In genomic region chr4:154328030-154328429, GRCh38 we compare ENCODE assay signal across 27 cellular contexts.
"Had no signal": no experiment of that assay in that cellular context is flagged by ENCODE, and none has a peak within 500 bp of the region (broad histone marks: within the 10 kb centered on the region; RNA-seq: fewer than 3 reads in every experiment).

No MANE protein-coding gene starts in this region.

- H3K4me3 ChIP-seq: stomach, suprapubic skin, testis, thoracic aorta, thyroid gland, tibial artery, tibial nerve, transverse colon, upper lobe of left lung, upper lobe of right lung, uterus, vagina had no signal

- H3K9me3 ChIP-seq: stomach, suprapubic skin, testis, thoracic aorta, thyroid gland, tibial artery, tibial nerve, transverse colon, upper lobe of left lung, upper lobe of right lung, uterus, vagina had no signal

- H3K36me3 ChIP-seq: stomach, suprapubic skin, thoracic aorta, thyroid gland, tibial artery, tibial nerve, transverse colon, upper lobe of left lung, upper lobe of right lung, uterus, vagina had no signal

- H3K4me1 ChIP-seq: uterus had no signal

- ATAC-seq: stimulated activated effector memory CD8-positive, alpha-beta T cell treated with anti-CD3 and anti-CD28 coated beads, Interleukin-12 subunit alpha, Interleukin-12 subunit beta, amount 100 ng/mL, for 72 hours; stimulated activated memory B cell treated with anti-CD40 and anti-IgM and Interleukin-4, amounts not matched to agents 10 μg/mL and 1 μg/mL and 100 μg/mL, for 72 hours; stimulated activated naive B cell treated with anti-CD40 and anti-IgM and Interleukin-4, amounts not matched to agents 10 μg/mL and 1 μg/mL and 100 μg/mL, for 72 hours; stimulated activated naive CD8-positive, alpha-beta T cell treated with anti-CD3 and anti-CD28 coated beads, Interleukin-15, amount 100 ng/mL, for 72 hours; stimulated activated naive CD8-positive, alpha-beta T cell treated with anti-CD3 and anti-CD28 coated beads, Interleukin-15, Interleukin-2, amounts not matched to agents 100 U/mL and 50 U/mL, for 24 hours; upper lobe of right lung had no signal

- H3K27ac ChIP-seq: stomach, suprapubic skin, testis, thoracic aorta, thyroid gland, tibial artery, tibial nerve, transverse colon, upper lobe of left lung, upper lobe of right lung, uterus, vagina had no signal

- DNase-seq: stimulated activated CD4-positive, alpha-beta T cell treated with anti-CD3 and anti-CD28 coated beads, Interleukin-2, amount 100 ng/mL, for 48 hours; stimulated activated CD4-positive, alpha-beta T cell treated with anti-CD3 and anti-CD28 coated beads, Interleukin-4, amount 100 ng/mL, for 1 hour; stimulated activated CD4-positive, alpha-beta T cell treated with anti-CD3 and anti-CD28 coated beads, Interleukin-4, amount 100 ng/mL, for 24 hours; stimulated activated CD4-positive, alpha-beta T cell treated with anti-CD3 and anti-CD28 coated beads, Interleukin-4, amount 100 ng/mL, for 4 hours; stimulated activated CD8-positive, alpha-beta memory T cell treated with anti-CD3 and anti-CD28 coated beads, Interleukin-4, amount 100 ng/mL, for 48 hours; stimulated activated naive B cell treated with anti-CD40 and anti-IgM and Interleukin-4, amounts not matched to agents 10 μg/mL and 1 μg/mL and 100 μg/mL, for 72 hours; stimulated activated naive CD4-positive, alpha-beta T cell; stimulated activated naive CD4-positive, alpha-beta T cell treated with Interleukin-2 at 50 U/mL for 16 hours; stimulated activated naive CD8-positive, alpha-beta T cell treated with anti-CD3 and anti-CD28 coated beads, Interleukin-15, amount 100 ng/mL, for 72 hours; stimulated activated naive CD8-positive, alpha-beta T cell treated with anti-CD3 and anti-CD28 coated beads, Interleukin-15, Interleukin-2, amounts not matched to agents 100 U/mL and 50 U/mL, for 24 hours; stomach; substantia nigra; testis; thyroid gland; tibial artery; transverse colon; trophoblast cell; upper lobe of left lung; upper lobe of right lung; uterus had no signal

- H3K27me3 ChIP-seq: testis, thyroid gland, uterus, vagina had no signal

- FAIRE-seq: urothelium cell line had no signal
